15 cellular contexts compared by ENCODE assay signal in the genomic region with DNA sequence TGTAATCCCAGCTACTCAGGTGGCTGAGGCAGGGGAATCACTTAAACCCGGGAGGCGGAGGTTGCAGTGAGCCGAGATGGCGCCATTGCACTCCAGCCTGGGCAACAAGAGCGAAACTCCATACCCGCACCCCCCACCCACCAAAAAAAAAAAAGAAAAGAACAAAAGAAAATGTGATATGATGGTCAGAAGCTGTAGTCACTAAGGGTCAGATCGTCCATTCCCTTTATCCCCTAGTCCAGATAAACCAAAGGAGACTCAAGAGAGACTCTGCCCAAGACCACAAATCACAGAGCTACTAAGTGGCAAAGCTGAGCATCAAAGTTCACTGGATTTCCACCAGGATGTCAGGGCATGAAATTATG. TPM values are rescaled to one million over a fixed set of nuclear protein-coding genes. Genes with fewer than 3 reads are reported as not detected.
DNase-seq lines count a peak whose midpoint lies in the region; ATAC-seq, FAIRE-seq and TF ChIP-seq lines count a peak whose summit lies in the region.
"Had no signal": no experiment of that assay in that cellular context is flagged by ENCODE, and none has a peak within 500 bp of the region (broad histone marks: within the 10 kb centered on the region; RNA-seq: fewer than 3 reads in every experiment).

No MANE protein-coding gene starts in this region.

- H3K9ac ChIP-seq in K562 (ENCODE audit: insufficient read depth in 1 of 2, low read depth in 2 of 2, low read length in 2 of 2) = no peak overlapping the region

- H2AFZ ChIP-seq in OCI-LY7 (ENCODE audit: low read length) (no peak overlapping the region), K562 (ENCODE audit: low read depth, low read length) (no peak overlapping the region)
- H2AFZ ChIP-seq: GM23338 had no signal

- H4K20me1 ChIP-seq in OCI-LY7 (ENCODE audit: insufficient read depth, low read length) (peaks cover 35% of the 10 kb centered on the region), K562 (replicated peaks; ENCODE audit: control insufficient read depth, insufficient read depth, low read length) (peaks cover 27% of the 10 kb centered on the region)

- H3K9me3 ChIP-seq in OCI-LY7 (ENCODE audit: low read length) (no peaks in the 10 kb centered on the region; the same call in 1 of the 2 replicates), K562 (replicated peaks; ENCODE audit: control insufficient read depth, insufficient read depth, low read depth, low read length) (no peaks in the 10 kb centered on the region)
- H3K9me3 ChIP-seq: colonic mucosa had no signal

- H3K27ac ChIP-seq in OCI-LY7 (ENCODE audit: low read depth, low read length, poor library complexity, severe bottlenecking) (no peak overlapping the region), K562 (ENCODE audit: extremely low read depth, low read depth, low read length) (no peak overlapping the region)

- in situ Hi-C loops in K562 (cut with MboI) = no loop called here

- WGBS in K562 (ENCODE audit: insufficient coverage, low coverage, missing lambda C conversion rate) = 38% methylated on average over 3 of the region's 7 CpGs

- peaks cover 5 to 6% of the 10 kb centered on the region in 2 donors for H3K36me3 Mint-ChIP-seq in activated T-cell treated with anti-CD3 and anti-CD28 coated beads, Interleukin-2, amount 50 U/mL, for 72 hours (ENCODE audit: insufficient read depth in 2 of 2)
- peaks cover 56% of the 10 kb centered on the region for H3K36me3 Mint-ChIP-seq in stimulated activated effector memory CD8-positive, alpha-beta T cell treated with anti-CD3 and anti-CD28 coated beads, Interleukin-12 subunit alpha, Interleukin-12 subunit beta, amount 100 ng/mL, for 72 hours

- no peak for TF ChIP-seq EP300 in K562 (IDR thresholded peaks at IDR 0.05; ENCODE audit: low read length)

- H3K4me3 Mint-ChIP-seq in activated T-cell treated with anti-CD3 and anti-CD28 coated beads, Interleukin-2, amount 50 U/mL, for 72 hours = peak overlapping the region; percentile 79 to 96
- peak overlapping the region; percentile 90 for H3K4me3 Mint-ChIP-seq in stimulated activated effector memory CD8-positive, alpha-beta T cell treated with anti-CD3 and anti-CD28 coated beads, Interleukin-12 subunit alpha, Interleukin-12 subunit beta, amount 100 ng/mL, for 72 hours

- TF ChIP-seq POLR2A in K562 (conservative IDR thresholded peaks at IDR 0.05) = no peak

- no peaks in the 10 kb centered on the region for H3K27me3 Mint-ChIP-seq in activated T-cell treated with anti-CD3 and anti-CD28 coated beads, Interleukin-2, amount 50 U/mL, for 72 hours (ENCODE audit: low read depth)

- BruUV-seq in OCI-LY7 (replicated peaks; lab: Mats Ljungman, UMichigan) = no TSS peak
- no TSS peak for BruUV-seq in K562 (replicated peaks; lab: Mats Ljungman, UMichigan)

- no peak for DNase-seq in activated T-cell treated with anti-CD3 and anti-CD28 coated beads, Interleukin-2, amount 50 U/mL, for 72 hours
- DNase-seq in activated T-cell treated with anti-CD3 and anti-CD28 coated beads for 4 hours (no peak), OCI-LY7 (ENCODE audit: low spot score) (no peak), K562 (ENCODE audit: extremely low read depth in 1 of 4, low spot score in 3 of 4) (no peak), germinal center (ENCODE audit: low spot score) (no peak), MV-4-11 (lab: John Stamatoyannopoulos, UW) (no peak)
- DNase-seq in stimulated activated effector memory CD8-positive, alpha-beta T cell treated with anti-CD3 and anti-CD28 coated beads, Interleukin-12 subunit alpha, Interleukin-12 subunit beta, amount 100 ng/mL, for 72 hours (ENCODE audit: low spot score in 2 of 2) = no peak
- DNase-seq: anterior cingulate cortex, colonic mucosa, left ventricle myocardium superior, NCI-H1048, Right ventricle myocardium superior had no signal

- H3K9me3 Mint-ChIP-seq in activated T-cell treated with anti-CD3 and anti-CD28 coated beads, Interleukin-2, amount 50 U/mL, for 72 hours = no peaks in the 10 kb centered on the region
- H3K9me3 Mint-ChIP-seq in stimulated activated effector memory CD8-positive, alpha-beta T cell treated with anti-CD3 and anti-CD28 coated beads, Interleukin-12 subunit alpha, Interleukin-12 subunit beta, amount 100 ng/mL, for 72 hours = no peaks in the 10 kb centered on the region
- H3K9me3 Mint-ChIP-seq: GM23338 had no signal

- H3K4me2 ChIP-seq in OCI-LY7 (ENCODE audit: low read length) (peak overlapping the region; percentile 88), K562 (ENCODE audit: insufficient read depth, low read length) (no peak overlapping the region)

- H3K79me2 ChIP-seq in OCI-LY7 (ENCODE audit: insufficient read depth, low read depth, low read length) (peaks cover 79% of the 10 kb centered on the region), K562 (ENCODE audit: control insufficient read depth, insufficient read depth, low read length) (peaks cover 85% of the 10 kb centered on the region)

- H3K36me3 ChIP-seq in OCI-LY7 (ENCODE audit: insufficient read depth, low read length) = peaks cover 19% of the 10 kb centered on the region
- H3K36me3 ChIP-seq in K562 (ENCODE audit: control insufficient read depth, insufficient read depth, low read length) = no peaks in the 10 kb centered on the region; the same call in 2 of the 3 replicates
- H3K36me3 ChIP-seq: colonic mucosa had no signal

- peak overlapping the region; percentile 94 for H3K27ac Mint-ChIP-seq in activated T-cell treated with anti-CD3 and anti-CD28 coated beads, Interleukin-2, amount 50 U/mL, for 72 hours
- peak overlapping the region; percentile 96 for H3K27ac Mint-ChIP-seq in stimulated activated effector memory CD8-positive, alpha-beta T cell treated with anti-CD3 and anti-CD28 coated beads, Interleukin-12 subunit alpha, Interleukin-12 subunit beta, amount 100 ng/mL, for 72 hours

- H3K9me2 ChIP-seq in OCI-LY7 (ENCODE audit: insufficient read depth, low read length) = no peaks in the 10 kb centered on the region

- H3K4me1 Mint-ChIP-seq in activated T-cell treated with anti-CD3 and anti-CD28 coated beads, Interleukin-2, amount 50 U/mL, for 72 hours (ENCODE audit: low read depth) = peaks cover 83% of the 10 kb centered on the region
- H3K4me1 Mint-ChIP-seq in stimulated activated effector memory CD8-positive, alpha-beta T cell treated with anti-CD3 and anti-CD28 coated beads, Interleukin-12 subunit alpha, Interleukin-12 subunit beta, amount 100 ng/mL, for 72 hours = peaks cover 63% of the 10 kb centered on the region

- H3K9me1 ChIP-seq in K562 (ENCODE audit: control insufficient read depth, insufficient read depth, low read length) = no peaks in the 10 kb centered on the region

- TF ChIP-seq CTCF in OCI-LY7 (conservative IDR thresholded peaks at IDR 0.05; ENCODE audit: low read length) (0 out of 2 replicates have a peak, but pooled peaks have one; percentile 18), K562 (IDR thresholded peaks at IDR 0.05 in 2 of 3, conservative IDR thresholded peaks at IDR 0.05 in 1 of 3; ENCODE audit: insufficient read depth in 2 of 3, low read depth in 1 of 3, low read length in 3 of 3) (no peak)

- H3K4me3 ChIP-seq in OCI-LY7 (ENCODE audit: low read depth, low read length, poor library complexity, severe bottlenecking) (peak overlapping the region; percentile 86), K562 (no peak overlapping the region)
- H3K4me3 ChIP-seq: colonic mucosa, GM23338 had no signal

- CTCF ChIA-PET in OCI-LY7 (lab: Charles Lee; ENCODE audit: unreplicated experiment) (no interaction called here), K562 (lab: Yijun Ruan, JAX; ENCODE audit: low intra/inter-chr PET ratio) (no interaction called here)

- POLR2A ChIA-PET in OCI-LY7 (lab: Charles Lee) = interaction anchor here (1.2 to 2.1 kb wide), 2 partner anchors 17 to 20 kb away, joined by 5 to 11 read pairs; no protein-coding TSS in a partner anchor
- POLR2A ChIA-PET in K562 (lab: Yijun Ruan, JAX) = interaction anchor here (1.1 to 1.9 kb wide), 3 partner anchors 14 to 41 kb away, joined by 3 to 12 read pairs (median 3); no protein-coding TSS in a partner anchor

- no peak for ATAC-seq in activated T-cell treated with anti-CD3 and anti-CD28 coated beads, Interleukin-2, amount 50 U/mL, for 72 hours (replicated peaks in 1 of 2)
- ATAC-seq in K562 = no peak
- no peak for ATAC-seq in stimulated activated effector memory CD8-positive, alpha-beta T cell treated with anti-CD3 and anti-CD28 coated beads, Interleukin-12 subunit alpha, Interleukin-12 subunit beta, amount 100 ng/mL, for 72 hours
- no peak for ATAC-seq in GM21381 (IDR thresholded peaks at IDR 0.05; ENCODE audit: unreplicated experiment)
- ATAC-seq: GM23338, HepG2, left ventricle myocardium superior had no signal

- intact Hi-C loops in OCI-LY7 (cut with micrococcal nuclease; ENCODE audit: unreplicated experiment) (loop anchor here (10.0 kb wide), 1 partner anchor 295 kb away; a partner anchor contains a TSS), K562 (cut with micrococcal nuclease) (no loop called here)

- H3K27me3 ChIP-seq in K562 (ENCODE audit: control insufficient read depth in 2 of 2, insufficient read depth in 2 of 2, low read length in 2 of 2) = no peaks in the 10 kb centered on the region
- H3K27me3 ChIP-seq: colonic mucosa had no signal

- peaks cover 54% of the 10 kb centered on the region for H3K4me1 ChIP-seq in OCI-LY7 (ENCODE audit: insufficient read depth, low read length, poor library complexity, severe bottlenecking)
- H3K4me1 ChIP-seq in K562 (replicated peaks in 1 of 2; ENCODE audit: control insufficient read depth in 2 of 2, insufficient read depth in 2 of 2, low read length in 2 of 2) = peaks cover 31 to 37% of the 10 kb centered on the region in 2 experiments

- no peak for FAIRE-seq in K562 (lab: Jason Lieb, UNC)
- FAIRE-seq: HepG2 had no signal

- no peak for TF ChIP-seq RAD21 in K562 (CRISPR knock-in tag; conservative IDR thresholded peaks at IDR 0.05 in 1 of 2, IDR thresholded peaks at IDR 0.05 in 1 of 2)

RNA-seq across cellular contexts. Expression of a gene that starts 3.2 kb away (rescaled TPM):
- total RNA-seq in activated T-cell treated with anti-CD3 and anti-CD28 coated beads, Interleukin-2, amount 50 U/mL, for 72 hours = 10 to 100 TPM; 42.6 to 42.9 TPM
- 8.3 and 11.4 TPM in 2 replicates for total RNA-seq in OCI-LY7 (2014; rRNA removed; shearing (Covaris generic))
- 29.7 and 30.6 TPM in 2 replicates for total RNA-seq in OCI-LY7 (2022)
- total RNA-seq in K562 (2011; cell fraction: chromatin; rRNA removed; ENCODE audit: low replicate concordance) = 18.9 and 40.1 TPM in 2 replicates
- 12.0 and 15.0 TPM in 2 replicates for total RNA-seq in K562 (2011; cell fraction: nucleolus; rRNA removed)
- 29.2 and 51.3 TPM in 2 replicates for total RNA-seq in K562 (2011; cell fraction: nucleoplasm; rRNA removed)
- 5.3 and 5.4 TPM in 2 replicates for total RNA-seq in K562 (2014; rRNA removed)
- total RNA-seq in K562 (2014; rRNA removed; fragmentation: Illumina TruSeq; extraction: Trizol) = 11.9 and 12.1 TPM in 2 replicates
- total RNA-seq in K562 (2015; rRNA removed; fragmentation: Illumina TruSeq; extraction: Trizol) = 7.6 and 8.0 TPM in 2 replicates
- 19.3 and 21.8 TPM in 2 replicates for total RNA-seq in K562 (2021)
- 21.6 and 23.1 TPM in 2 replicates for polyA plus RNA-seq in K562 (2011; rRNA removed)
- 7.9 and 14.3 TPM in 2 replicates for polyA plus RNA-seq in K562 (2011; cell fraction: cytosol; rRNA removed)
- 17.9 and 24.3 TPM in 2 replicates for polyA plus RNA-seq in K562 (2011; cell fraction: nucleus; rRNA removed)
- 13.8 and 15.4 TPM in 2 replicates for polyA plus RNA-seq in K562 (2012)
- polyA plus RNA-seq in K562 (2014; fragmentation: Illumina TruSeq; extraction: Trizol) = 18.2 and 19.5 TPM in 2 replicates
- 1 to 10 TPM; 2.6 to 4.7 TPM for polyA plus RNA-seq in K562 (2014; fragmentation: Nextera tagmentation; extraction: Ambion mirVana)
- 15.2 and 16.9 TPM in 2 replicates for polyA plus RNA-seq in K562 (2014; rRNA removed)
- polyA minus RNA-seq in K562 (2011; rRNA and poly(A)+ RNA removed) = 36.0 and 39.7 TPM in 2 replicates
- polyA minus RNA-seq in K562 (2011; cell fraction: cytosol; rRNA and poly(A)+ RNA removed) = 14.9 and 17.1 TPM in 2 replicates
- 11.0 and 20.3 TPM in 2 replicates for polyA minus RNA-seq in K562 (2011; cell fraction: nucleus; rRNA and poly(A)+ RNA removed)

RNA-seq across cellular contexts. Expression of a gene that starts 34.1 kb away (rescaled TPM):
- 1 to 10 TPM; 9.7 to 10.0 TPM for total RNA-seq in activated T-cell treated with anti-CD3 and anti-CD28 coated beads, Interleukin-2, amount 50 U/mL, for 72 hours
- 4.0 and 8.7 TPM in 2 replicates for total RNA-seq in OCI-LY7 (2014; rRNA removed; shearing (Covaris generic))
- total RNA-seq in OCI-LY7 (2022) (19.9 and 21.0 TPM in 2 replicates), K562 (2014; rRNA removed) (5.1 and 5.5 TPM in 2 replicates), K562 (2014; rRNA removed; fragmentation: Illumina TruSeq; extraction: Trizol) (3.7 and 4.7 TPM in 2 replicates), K562 (2015; rRNA removed; fragmentation: Illumina TruSeq; extraction: Trizol) (5.1 and 6.3 TPM in 2 replicates), K562 (2021) (3.8 and 4.0 TPM in 2 replicates)
- 16.6 and 18.2 TPM in 2 replicates for total RNA-seq in K562 (2011; cell fraction: chromatin; rRNA removed; ENCODE audit: low replicate concordance)
- total RNA-seq in K562 (2011; cell fraction: nucleolus; rRNA removed) = 8.3 and 13.5 TPM in 2 replicates
- total RNA-seq in K562 (2011; cell fraction: nucleoplasm; rRNA removed) = 15.0 and 27.9 TPM in 2 replicates
- polyA plus RNA-seq in K562 (2011; rRNA removed) (11.4 and 12.5 TPM in 2 replicates), K562 (2014; fragmentation: Illumina TruSeq; extraction: Trizol) (4.2 and 5.7 TPM in 2 replicates), K562 (2014; fragmentation: Nextera tagmentation; extraction: Ambion mirVana) (under 1 TPM; 0.32 to 0.98 TPM), K562 (2014; rRNA removed) (3.7 and 7.2 TPM in 2 replicates)
- 9.8 and 10.2 TPM in 2 replicates for polyA plus RNA-seq in K562 (2011; cell fraction: cytosol; rRNA removed)
- polyA plus RNA-seq in K562 (2011; cell fraction: nucleus; rRNA removed) = 26.2 and 26.6 TPM in 2 replicates
- 6.4 and 15.2 TPM in 2 replicates for polyA plus RNA-seq in K562 (2012)
- 9.4 and 10.4 TPM in 2 replicates for polyA minus RNA-seq in K562 (2011; rRNA and poly(A)+ RNA removed)
- polyA minus RNA-seq in K562 (2011; cell fraction: cytosol; rRNA and poly(A)+ RNA removed) = 2.3 and 5.8 TPM in 2 replicates
- 10.5 and 16.1 TPM in 2 replicates for polyA minus RNA-seq in K562 (2011; cell fraction: nucleus; rRNA and poly(A)+ RNA removed)
